ENCODE assay signal across 2 cellular contexts in the genomic region with DNA sequence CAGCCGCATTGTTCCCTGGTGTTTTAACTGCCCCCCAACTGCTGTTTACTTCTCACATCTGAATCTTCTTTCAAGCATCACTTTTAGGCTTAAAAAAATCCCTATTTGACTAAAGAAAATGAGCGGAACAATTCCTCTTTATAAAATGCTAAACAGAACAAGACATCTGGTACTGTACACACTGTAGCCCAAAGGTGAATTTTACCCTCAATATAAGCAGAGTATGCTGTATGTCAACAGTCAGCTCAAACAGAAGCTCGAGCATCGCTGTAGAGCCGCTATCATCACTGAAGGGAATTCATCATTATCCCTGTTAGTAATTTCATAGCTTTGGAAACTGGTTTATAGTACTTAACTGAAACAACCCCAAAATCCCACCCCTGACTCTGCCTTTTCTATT.
TF ChIP-seq lines count a peak whose summit lies in the region.

No MANE protein-coding gene starts in this region.

TF ChIP-seq in HepG2, 621 proteins besides CTCF, POLR2A, EP300 and RAD21 (continues in another document):
- TF ChIP-seq, protein P1, sequence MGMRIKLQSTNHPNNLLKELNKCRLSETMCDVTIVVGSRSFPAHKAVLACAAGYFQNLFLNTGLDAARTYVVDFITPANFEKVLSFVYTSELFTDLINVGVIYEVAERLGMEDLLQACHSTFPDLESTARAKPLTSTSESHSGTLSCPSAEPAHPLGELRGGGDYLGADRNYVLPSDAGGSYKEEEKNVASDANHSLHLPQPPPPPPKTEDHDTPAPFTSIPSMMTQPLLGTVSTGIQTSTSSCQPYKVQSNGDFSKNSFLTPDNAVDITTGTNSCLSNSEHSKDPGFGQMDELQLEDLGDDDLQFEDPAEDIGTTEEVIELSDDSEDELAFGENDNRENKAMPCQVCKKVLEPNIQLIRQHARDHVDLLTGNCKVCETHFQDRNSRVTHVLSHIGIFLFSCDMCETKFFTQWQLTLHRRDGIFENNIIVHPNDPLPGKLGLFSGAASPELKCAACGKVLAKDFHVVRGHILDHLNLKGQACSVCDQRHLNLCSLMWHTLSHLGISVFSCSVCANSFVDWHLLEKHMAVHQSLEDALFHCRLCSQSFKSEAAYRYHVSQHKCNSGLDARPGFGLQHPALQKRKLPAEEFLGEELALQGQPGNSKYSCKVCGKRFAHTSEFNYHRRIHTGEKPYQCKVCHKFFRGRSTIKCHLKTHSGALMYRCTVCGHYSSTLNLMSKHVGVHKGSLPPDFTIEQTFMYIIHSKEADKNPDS (CRISPR knock-in tag; IDR thresholded peaks at IDR 0.05), result no peak
- TF ChIP-seq ZNF816 (CRISPR knock-in tag; IDR thresholded peaks at IDR 0.05; ENCODE audit: borderline replicate concordance) (no peak), HNF4A (CRISPR knock-in tag; IDR thresholded peaks at IDR 0.05) (peak; percentile 30; the same call in 1 of the 2 replicates), ZNF33B (CRISPR knock-in tag; IDR thresholded peaks at IDR 0.05) (no peak), ASH2L (IDR thresholded peaks at IDR 0.05; ENCODE audit: insufficient read length, low read depth, low read length) (peak; percentile 41), FOXA1 (IDR thresholded peaks at IDR 0.05) (no peak), FOXA1 (CRISPR knock-in tag; IDR thresholded peaks at IDR 0.05) (peak; percentile 66), ZNF530 (CRISPR knock-in tag; IDR thresholded peaks at IDR 0.05; ENCODE audit: low read depth) (no peak), HDAC2 (CRISPR knock-in tag; IDR thresholded peaks at IDR 0.05) (no peak), CREB1 (IDR thresholded peaks at IDR 0.05) (no peak), CREB1 (CRISPR knock-in tag; IDR thresholded peaks at IDR 0.05) (no peak; the same call in 1 of the 2 replicates), PHF8 (CRISPR knock-in tag; IDR thresholded peaks at IDR 0.05) (no peak), ZNF569 (CRISPR knock-in tag; IDR thresholded peaks at IDR 0.05; ENCODE audit: borderline replicate concordance) (no peak), FOXA3 (CRISPR knock-in tag; IDR thresholded peaks at IDR 0.05) (peak; percentile 61; the same call in 1 of the 2 replicates), PAWR (CRISPR knock-in tag; IDR thresholded peaks at IDR 0.05; ENCODE audit: borderline replicate concordance) (no peak), ZNF709 (CRISPR knock-in tag; IDR thresholded peaks at IDR 0.05) (no peak), GTF3A (CRISPR knock-in tag; conservative IDR thresholded peaks at IDR 0.05) (no peak), GLI4 (CRISPR knock-in tag; IDR thresholded peaks at IDR 0.05; ENCODE audit: borderline replicate concordance) (no peak), CBFB (CRISPR knock-in tag; IDR thresholded peaks at IDR 0.05) (no peak), KMT2B (CRISPR knock-in tag; IDR thresholded peaks at IDR 0.05) (no peak)
- TF ChIP-seq, protein P2, sequence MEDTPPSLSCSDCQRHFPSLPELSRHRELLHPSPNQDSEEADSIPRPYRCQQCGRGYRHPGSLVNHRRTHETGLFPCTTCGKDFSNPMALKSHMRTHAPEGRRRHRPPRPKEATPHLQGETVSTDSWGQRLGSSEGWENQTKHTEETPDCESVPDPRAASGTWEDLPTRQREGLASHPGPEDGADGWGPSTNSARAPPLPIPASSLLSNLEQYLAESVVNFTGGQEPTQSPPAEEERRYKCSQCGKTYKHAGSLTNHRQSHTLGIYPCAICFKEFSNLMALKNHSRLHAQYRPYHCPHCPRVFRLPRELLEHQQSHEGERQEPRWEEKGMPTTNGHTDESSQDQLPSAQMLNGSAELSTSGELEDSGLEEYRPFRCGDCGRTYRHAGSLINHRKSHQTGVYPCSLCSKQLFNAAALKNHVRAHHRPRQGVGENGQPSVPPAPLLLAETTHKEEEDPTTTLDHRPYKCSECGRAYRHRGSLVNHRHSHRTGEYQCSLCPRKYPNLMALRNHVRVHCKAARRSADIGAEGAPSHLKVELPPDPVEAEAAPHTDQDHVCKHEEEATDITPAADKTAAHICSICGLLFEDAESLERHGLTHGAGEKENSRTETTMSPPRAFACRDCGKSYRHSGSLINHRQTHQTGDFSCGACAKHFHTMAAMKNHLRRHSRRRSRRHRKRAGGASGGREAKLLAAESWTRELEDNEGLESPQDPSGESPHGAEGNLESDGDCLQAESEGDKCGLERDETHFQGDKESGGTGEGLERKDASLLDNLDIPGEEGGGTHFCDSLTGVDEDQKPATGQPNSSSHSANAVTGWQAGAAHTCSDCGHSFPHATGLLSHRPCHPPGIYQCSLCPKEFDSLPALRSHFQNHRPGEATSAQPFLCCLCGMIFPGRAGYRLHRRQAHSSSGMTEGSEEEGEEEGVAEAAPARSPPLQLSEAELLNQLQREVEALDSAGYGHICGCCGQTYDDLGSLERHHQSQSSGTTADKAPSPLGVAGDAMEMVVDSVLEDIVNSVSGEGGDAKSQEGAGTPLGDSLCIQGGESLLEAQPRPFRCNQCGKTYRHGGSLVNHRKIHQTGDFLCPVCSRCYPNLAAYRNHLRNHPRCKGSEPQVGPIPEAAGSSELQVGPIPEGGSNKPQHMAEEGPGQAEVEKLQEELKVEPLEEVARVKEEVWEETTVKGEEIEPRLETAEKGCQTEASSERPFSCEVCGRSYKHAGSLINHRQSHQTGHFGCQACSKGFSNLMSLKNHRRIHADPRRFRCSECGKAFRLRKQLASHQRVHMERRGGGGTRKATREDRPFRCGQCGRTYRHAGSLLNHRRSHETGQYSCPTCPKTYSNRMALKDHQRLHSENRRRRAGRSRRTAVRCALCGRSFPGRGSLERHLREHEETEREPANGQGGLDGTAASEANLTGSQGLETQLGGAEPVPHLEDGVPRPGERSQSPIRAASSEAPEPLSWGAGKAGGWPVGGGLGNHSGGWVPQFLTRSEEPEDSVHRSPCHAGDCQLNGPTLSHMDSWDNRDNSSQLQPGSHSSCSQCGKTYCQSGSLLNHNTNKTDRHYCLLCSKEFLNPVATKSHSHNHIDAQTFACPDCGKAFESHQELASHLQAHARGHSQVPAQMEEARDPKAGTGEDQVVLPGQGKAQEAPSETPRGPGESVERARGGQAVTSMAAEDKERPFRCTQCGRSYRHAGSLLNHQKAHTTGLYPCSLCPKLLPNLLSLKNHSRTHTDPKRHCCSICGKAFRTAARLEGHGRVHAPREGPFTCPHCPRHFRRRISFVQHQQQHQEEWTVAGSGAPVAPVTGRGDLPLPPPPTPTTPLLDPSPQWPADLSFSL (CRISPR knock-in tag; IDR thresholded peaks at IDR 0.05), result no peak

TF ChIP-seq in WTC11, 78 proteins besides CTCF, POLR2A, EP300 and RAD21 (continued from another document):
- TF ChIP-seq, protein P3, sequence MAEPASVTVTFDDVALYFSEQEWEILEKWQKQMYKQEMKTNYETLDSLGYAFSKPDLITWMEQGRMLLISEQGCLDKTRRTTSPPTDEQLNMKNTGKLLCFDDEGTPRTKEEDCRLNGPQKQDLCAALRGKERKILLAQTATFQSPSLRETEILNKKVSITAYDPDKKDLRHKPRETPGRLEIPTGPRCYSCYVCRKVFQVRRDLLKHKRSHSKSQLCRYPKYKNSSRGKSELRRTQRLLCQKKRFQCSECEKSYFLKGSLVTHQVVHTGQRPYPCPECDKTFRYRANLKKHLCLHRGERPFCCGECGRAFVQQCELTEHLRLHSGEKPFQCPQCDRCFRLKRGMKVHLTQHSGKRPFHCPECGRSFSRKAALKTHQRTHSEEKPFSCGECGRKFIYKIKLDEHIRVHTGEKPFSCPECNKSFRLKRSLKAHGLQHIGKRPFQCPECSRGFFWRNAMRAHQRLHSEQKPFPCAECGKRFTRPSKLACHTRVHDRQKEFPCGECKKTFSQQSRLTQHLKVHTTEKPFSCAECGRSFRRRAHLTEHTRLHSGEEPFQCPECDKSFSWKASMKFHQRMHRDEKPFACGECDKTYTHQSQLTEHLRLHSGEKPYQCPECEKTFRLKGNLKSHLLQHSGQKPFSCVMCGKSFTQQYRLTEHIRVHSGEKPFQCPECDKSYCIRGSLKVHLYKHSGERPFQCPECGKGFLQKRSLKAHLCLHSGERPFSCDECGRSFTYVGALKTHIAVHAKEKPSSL (CRISPR knock-in tag; conservative IDR thresholded peaks at IDR 0.05), result no peak
- TF ChIP-seq, protein P4, sequence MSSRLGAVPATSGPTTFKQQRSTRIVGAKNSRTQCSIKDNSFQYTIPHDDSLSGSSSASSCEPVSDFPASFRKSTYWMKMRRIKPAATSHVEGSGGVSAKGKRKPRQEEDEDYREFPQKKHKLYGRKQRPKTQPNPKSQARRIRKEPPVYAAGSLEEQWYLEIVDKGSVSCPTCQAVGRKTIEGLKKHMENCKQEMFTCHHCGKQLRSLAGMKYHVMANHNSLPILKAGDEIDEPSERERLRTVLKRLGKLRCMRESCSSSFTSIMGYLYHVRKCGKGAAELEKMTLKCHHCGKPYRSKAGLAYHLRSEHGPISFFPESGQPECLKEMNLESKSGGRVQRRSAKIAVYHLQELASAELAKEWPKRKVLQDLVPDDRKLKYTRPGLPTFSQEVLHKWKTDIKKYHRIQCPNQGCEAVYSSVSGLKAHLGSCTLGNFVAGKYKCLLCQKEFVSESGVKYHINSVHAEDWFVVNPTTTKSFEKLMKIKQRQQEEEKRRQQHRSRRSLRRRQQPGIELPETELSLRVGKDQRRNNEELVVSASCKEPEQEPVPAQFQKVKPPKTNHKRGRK (CRISPR knock-in tag; IDR thresholded peaks at IDR 0.05; ENCODE audit: borderline replicate concordance), result no peak
- TF ChIP-seq, protein P5, sequence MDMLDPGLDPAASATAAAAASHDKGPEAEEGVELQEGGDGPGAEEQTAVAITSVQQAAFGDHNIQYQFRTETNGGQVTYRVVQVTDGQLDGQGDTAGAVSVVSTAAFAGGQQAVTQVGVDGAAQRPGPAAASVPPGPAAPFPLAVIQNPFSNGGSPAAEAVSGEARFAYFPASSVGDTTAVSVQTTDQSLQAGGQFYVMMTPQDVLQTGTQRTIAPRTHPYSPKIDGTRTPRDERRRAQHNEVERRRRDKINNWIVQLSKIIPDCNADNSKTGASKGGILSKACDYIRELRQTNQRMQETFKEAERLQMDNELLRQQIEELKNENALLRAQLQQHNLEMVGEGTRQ (CRISPR knock-in tag; IDR thresholded peaks at IDR 0.05), result no peak
- TF ChIP-seq, protein P6, sequence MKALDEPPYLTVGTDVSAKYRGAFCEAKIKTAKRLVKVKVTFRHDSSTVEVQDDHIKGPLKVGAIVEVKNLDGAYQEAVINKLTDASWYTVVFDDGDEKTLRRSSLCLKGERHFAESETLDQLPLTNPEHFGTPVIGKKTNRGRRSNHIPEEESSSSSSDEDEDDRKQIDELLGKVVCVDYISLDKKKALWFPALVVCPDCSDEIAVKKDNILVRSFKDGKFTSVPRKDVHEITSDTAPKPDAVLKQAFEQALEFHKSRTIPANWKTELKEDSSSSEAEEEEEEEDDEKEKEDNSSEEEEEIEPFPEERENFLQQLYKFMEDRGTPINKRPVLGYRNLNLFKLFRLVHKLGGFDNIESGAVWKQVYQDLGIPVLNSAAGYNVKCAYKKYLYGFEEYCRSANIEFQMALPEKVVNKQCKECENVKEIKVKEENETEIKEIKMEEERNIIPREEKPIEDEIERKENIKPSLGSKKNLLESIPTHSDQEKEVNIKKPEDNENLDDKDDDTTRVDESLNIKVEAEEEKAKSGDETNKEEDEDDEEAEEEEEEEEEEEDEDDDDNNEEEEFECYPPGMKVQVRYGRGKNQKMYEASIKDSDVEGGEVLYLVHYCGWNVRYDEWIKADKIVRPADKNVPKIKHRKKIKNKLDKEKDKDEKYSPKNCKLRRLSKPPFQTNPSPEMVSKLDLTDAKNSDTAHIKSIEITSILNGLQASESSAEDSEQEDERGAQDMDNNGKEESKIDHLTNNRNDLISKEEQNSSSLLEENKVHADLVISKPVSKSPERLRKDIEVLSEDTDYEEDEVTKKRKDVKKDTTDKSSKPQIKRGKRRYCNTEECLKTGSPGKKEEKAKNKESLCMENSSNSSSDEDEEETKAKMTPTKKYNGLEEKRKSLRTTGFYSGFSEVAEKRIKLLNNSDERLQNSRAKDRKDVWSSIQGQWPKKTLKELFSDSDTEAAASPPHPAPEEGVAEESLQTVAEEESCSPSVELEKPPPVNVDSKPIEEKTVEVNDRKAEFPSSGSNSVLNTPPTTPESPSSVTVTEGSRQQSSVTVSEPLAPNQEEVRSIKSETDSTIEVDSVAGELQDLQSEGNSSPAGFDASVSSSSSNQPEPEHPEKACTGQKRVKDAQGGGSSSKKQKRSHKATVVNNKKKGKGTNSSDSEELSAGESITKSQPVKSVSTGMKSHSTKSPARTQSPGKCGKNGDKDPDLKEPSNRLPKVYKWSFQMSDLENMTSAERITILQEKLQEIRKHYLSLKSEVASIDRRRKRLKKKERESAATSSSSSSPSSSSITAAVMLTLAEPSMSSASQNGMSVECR (CRISPR knock-in tag; IDR thresholded peaks at IDR 0.05; ENCODE audit: borderline replicate concordance), result no peak
- TF ChIP-seq NR3C1 (CRISPR knock-in tag; conservative IDR thresholded peaks at IDR 0.05; ENCODE audit: low read depth) (no peak), HMGA2 (CRISPR knock-in tag; IDR thresholded peaks at IDR 0.05) (no peak), ESRRA (CRISPR knock-in tag; IDR thresholded peaks at IDR 0.05; ENCODE audit: borderline replicate concordance) (no peak)
- TF ChIP-seq, protein P7, sequence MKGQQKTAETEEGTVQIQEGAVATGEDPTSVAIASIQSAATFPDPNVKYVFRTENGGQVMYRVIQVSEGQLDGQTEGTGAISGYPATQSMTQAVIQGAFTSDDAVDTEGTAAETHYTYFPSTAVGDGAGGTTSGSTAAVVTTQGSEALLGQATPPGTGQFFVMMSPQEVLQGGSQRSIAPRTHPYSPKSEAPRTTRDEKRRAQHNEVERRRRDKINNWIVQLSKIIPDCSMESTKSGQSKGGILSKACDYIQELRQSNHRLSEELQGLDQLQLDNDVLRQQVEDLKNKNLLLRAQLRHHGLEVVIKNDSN (CRISPR knock-in tag; IDR thresholded peaks at IDR 0.05), result no peak
- TF ChIP-seq, protein P8, sequence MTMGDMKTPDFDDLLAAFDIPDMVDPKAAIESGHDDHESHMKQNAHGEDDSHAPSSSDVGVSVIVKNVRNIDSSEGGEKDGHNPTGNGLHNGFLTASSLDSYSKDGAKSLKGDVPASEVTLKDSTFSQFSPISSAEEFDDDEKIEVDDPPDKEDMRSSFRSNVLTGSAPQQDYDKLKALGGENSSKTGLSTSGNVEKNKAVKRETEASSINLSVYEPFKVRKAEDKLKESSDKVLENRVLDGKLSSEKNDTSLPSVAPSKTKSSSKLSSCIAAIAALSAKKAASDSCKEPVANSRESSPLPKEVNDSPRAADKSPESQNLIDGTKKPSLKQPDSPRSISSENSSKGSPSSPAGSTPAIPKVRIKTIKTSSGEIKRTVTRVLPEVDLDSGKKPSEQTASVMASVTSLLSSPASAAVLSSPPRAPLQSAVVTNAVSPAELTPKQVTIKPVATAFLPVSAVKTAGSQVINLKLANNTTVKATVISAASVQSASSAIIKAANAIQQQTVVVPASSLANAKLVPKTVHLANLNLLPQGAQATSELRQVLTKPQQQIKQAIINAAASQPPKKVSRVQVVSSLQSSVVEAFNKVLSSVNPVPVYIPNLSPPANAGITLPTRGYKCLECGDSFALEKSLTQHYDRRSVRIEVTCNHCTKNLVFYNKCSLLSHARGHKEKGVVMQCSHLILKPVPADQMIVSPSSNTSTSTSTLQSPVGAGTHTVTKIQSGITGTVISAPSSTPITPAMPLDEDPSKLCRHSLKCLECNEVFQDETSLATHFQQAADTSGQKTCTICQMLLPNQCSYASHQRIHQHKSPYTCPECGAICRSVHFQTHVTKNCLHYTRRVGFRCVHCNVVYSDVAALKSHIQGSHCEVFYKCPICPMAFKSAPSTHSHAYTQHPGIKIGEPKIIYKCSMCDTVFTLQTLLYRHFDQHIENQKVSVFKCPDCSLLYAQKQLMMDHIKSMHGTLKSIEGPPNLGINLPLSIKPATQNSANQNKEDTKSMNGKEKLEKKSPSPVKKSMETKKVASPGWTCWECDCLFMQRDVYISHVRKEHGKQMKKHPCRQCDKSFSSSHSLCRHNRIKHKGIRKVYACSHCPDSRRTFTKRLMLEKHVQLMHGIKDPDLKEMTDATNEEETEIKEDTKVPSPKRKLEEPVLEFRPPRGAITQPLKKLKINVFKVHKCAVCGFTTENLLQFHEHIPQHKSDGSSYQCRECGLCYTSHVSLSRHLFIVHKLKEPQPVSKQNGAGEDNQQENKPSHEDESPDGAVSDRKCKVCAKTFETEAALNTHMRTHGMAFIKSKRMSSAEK (CRISPR knock-in tag; IDR thresholded peaks at IDR 0.05; ENCODE audit: borderline replicate concordance), result no peak
- TF ChIP-seq, protein P9, sequence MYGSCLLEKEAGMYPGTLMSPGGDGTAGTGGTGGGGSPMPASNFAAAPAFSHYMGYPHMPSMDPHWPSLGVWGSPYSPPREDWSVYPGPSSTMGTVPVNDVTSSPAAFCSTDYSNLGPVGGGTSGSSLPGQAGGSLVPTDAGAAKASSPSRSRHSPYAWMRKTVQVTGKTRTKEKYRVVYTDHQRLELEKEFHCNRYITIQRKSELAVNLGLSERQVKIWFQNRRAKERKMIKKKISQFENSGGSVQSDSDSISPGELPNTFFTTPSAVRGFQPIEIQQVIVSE (CRISPR knock-in tag; IDR thresholded peaks at IDR 0.05; ENCODE audit: borderline replicate concordance), result no peak
